Comparison of ENCODE assay signal across 1 cellular context in the genomic region with DNA sequence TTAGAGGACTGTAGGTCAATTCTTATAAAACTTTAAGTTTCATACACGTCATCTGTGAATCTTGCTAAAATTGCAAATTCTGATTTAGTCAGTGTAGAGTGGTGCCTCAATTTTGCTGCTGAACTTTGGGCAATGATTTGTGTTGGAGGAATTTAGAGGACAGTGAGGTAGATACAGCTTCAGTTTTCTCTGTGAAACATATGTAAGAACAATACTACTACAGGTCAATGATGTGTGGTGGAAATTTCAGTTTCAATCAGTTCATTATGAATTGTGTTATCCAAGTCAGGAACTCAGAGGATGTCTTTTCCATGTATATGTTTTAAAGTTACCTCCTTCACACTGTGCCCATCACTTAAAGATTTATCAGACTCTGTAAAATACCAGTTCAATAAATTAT.
TF ChIP-seq lines count a peak whose summit lies in the region.

No MANE protein-coding gene starts in this region.

TF ChIP-seq in GM12878, 131 proteins besides CTCF, POLR2A, EP300 and RAD21 (continued from another document):
- no peak for TF ChIP-seq CEBPB (IDR thresholded peaks at IDR 0.05; ENCODE audit: borderline replicate concordance in 1 of 2, low read depth in 2 of 2, low read length in 2 of 2)
- no peak for TF ChIP-seq GABPA (IDR thresholded peaks at IDR 0.05; ENCODE audit: low read depth)
- TF ChIP-seq SMC3 (IDR thresholded peaks at IDR 0.05; ENCODE audit: borderline replicate concordance, low read length) = no peak
- TF ChIP-seq, protein P1, sequence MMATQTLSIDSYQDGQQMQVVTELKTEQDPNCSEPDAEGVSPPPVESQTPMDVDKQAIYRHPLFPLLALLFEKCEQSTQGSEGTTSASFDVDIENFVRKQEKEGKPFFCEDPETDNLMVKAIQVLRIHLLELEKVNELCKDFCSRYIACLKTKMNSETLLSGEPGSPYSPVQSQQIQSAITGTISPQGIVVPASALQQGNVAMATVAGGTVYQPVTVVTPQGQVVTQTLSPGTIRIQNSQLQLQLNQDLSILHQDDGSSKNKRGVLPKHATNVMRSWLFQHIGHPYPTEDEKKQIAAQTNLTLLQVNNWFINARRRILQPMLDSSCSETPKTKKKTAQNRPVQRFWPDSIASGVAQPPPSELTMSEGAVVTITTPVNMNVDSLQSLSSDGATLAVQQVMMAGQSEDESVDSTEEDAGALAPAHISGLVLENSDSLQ (IDR thresholded peaks at IDR 0.05) = no peak
- no peak for TF ChIP-seq SP1 (IDR thresholded peaks at IDR 0.05; ENCODE audit: low read depth, low read length)
- TF ChIP-seq CUX1 (IDR thresholded peaks at IDR 0.05; ENCODE audit: insufficient replicate concordance, low read depth, low read length) = no peak
- no peak for TF ChIP-seq ETV6 (conservative IDR thresholded peaks at IDR 0.05 in 1 of 2, IDR thresholded peaks at IDR 0.05 in 1 of 2; ENCODE audit: borderline replicate concordance in 1 of 2, low read depth in 1 of 2)
